ENCODE assay signal across 2 cellular contexts in genomic region chr7:44854644-44855364, GRCh38.
TF ChIP-seq lines count a peak whose summit lies in the region.

No MANE protein-coding gene starts in this region.

TF ChIP-seq in IMR-90, 13 proteins besides CTCF, POLR2A, EP300 and RAD21:
- TF ChIP-seq RCOR1 (IDR thresholded peaks at IDR 0.05; ENCODE audit: insufficient replicate concordance, low read length) (no peak), CEBPB (IDR thresholded peaks at IDR 0.05; ENCODE audit: low read depth, low read length) (peak; percentile 35; the same call in 1 of the 2 replicates)

TF ChIP-seq in K562, 482 proteins besides CTCF, POLR2A, EP300 and RAD21:
- no peak for TF ChIP-seq PCBP1 (IDR thresholded peaks at IDR 0.05; ENCODE audit: low read depth, low read length, poor library complexity, severe bottlenecking)
- TF ChIP-seq ZNF785 (CRISPR knock-in tag; IDR thresholded peaks at IDR 0.05) = no peak
- TF ChIP-seq MEIS2 (IDR thresholded peaks at IDR 0.05; ENCODE audit: partially characterized antibody) = no peak
- TF ChIP-seq PRMT5 (CRISPR knock-in tag; IDR thresholded peaks at IDR 0.05) = no peak
- no peak for TF ChIP-seq SAFB2 (IDR thresholded peaks at IDR 0.05; ENCODE audit: borderline replicate concordance, low read depth, low read length, severe bottlenecking)
- no peak for TF ChIP-seq FUS (optimal IDR thresholded peaks at IDR 0.05; ENCODE audit: low read depth, low read length)
- peak; percentile 33; the same call in 1 of the 2 replicates for TF ChIP-seq CEBPB (tag; IDR thresholded peaks at IDR 0.05)
- TF ChIP-seq ZNF316 (IDR thresholded peaks at IDR 0.05) = no peak
